1 cellular context compared by ENCODE assay signal in genomic region chr9:105447386-105447813, GRCh38.
TF ChIP-seq lines count a peak whose summit lies in the region.

No MANE protein-coding gene starts in this region.

TF ChIP-seq in GM12878, 131 proteins besides CTCF, POLR2A, EP300 and RAD21:
- peak; percentile 40; the same call in 1 of the 2 replicates for TF ChIP-seq RELB (IDR thresholded peaks at IDR 0.05; ENCODE audit: low read depth)
- no peak for TF ChIP-seq SUPT20H (IDR thresholded peaks at IDR 0.05; ENCODE audit: borderline replicate concordance, control insufficient read depth, low read depth, low read length)
- peak; percentile 49; the same call in 1 of the 2 replicates for TF ChIP-seq NBN (IDR thresholded peaks at IDR 0.05)
- TF ChIP-seq EED (IDR thresholded peaks at IDR 0.05; ENCODE audit: low read depth), result peak; percentile 65; the same call in 1 of the 2 replicates
